In the genomic region with DNA sequence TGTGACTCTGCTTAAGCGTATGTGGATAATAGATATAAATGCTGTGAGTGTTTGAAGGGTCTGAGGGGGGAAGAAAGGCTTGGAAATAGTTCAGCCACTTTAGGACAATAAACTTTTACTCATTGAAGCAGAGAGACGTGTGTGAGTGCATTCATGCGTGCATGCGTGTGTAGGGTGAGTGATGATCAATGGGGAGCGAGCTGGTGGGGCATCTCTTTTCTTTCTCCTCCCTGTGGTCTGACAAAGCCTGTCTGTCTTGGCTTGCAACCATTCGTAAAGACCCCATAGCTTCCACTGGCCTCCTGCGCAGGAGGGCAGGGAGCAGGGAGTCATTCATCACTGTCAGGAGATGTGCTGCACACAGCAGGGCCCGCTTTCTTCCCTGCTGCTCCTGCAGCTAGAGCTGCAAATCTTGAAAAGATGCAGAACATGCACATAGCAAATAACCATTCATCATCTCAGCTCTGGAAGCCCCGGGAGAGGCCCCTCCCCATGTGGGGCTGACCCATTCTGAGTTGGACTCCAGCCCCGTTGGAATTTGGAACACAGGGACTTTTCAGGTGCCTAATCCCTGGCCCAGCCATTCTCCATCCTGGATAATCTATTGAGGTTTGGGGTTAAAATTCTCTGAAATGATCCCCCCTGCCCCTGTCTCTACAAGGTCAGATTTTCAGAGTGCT, we compare ENCODE assay signal across 18 cellular contexts.
DNase-seq lines count a peak whose midpoint lies in the region; ATAC-seq and TF ChIP-seq lines count a peak whose summit lies in the region.
"Had no signal": no experiment of that assay in that cellular context is flagged by ENCODE, and none has a peak within 500 bp of the region (broad histone marks: within the 10 kb centered on the region; RNA-seq: fewer than 3 reads in every experiment).

No MANE protein-coding gene starts in this region.

- peak overlapping the region; percentile 34 for H3K27ac Mint-ChIP-seq in type B pancreatic cell
- H3K27ac Mint-ChIP-seq in T-cell: no peak overlapping the region
- H3K27ac Mint-ChIP-seq: CD4-positive, alpha-beta T cell; H9 had no signal

- TF ChIP-seq CTCF in breast epithelium (IDR thresholded peaks at IDR 0.05) (no peak), mammary epithelial cell (conservative IDR thresholded peaks at IDR 0.05 in 1 of 2, IDR thresholded peaks at IDR 0.05 in 1 of 2; ENCODE audit: extremely low read depth in 1 of 2, insufficient read depth in 1 of 2, low read depth in 1 of 2, low read length in 2 of 2) (no peak), SK-N-SH (IDR thresholded peaks at IDR 0.05) (no peak), type B pancreatic cell (conservative IDR thresholded peaks at IDR 0.05) (no peak), upper lobe of left lung (IDR thresholded peaks at IDR 0.05) (no peak)

- no peaks in the 10 kb centered on the region for H3K9me2 ChIP-seq in SK-N-SH

- H4K20me1 ChIP-seq in mammary epithelial cell (ENCODE audit: insufficient read depth, low read length) (no peaks in the 10 kb centered on the region), SK-N-SH (ENCODE audit: insufficient read depth) (no peaks in the 10 kb centered on the region)

- H3K27me3 Mint-ChIP-seq in type B pancreatic cell (no peaks in the 10 kb centered on the region), T-cell (peaks cover 0 to 4% of the 10 kb centered on the region in 2 donors)
- H3K27me3 Mint-ChIP-seq: CD4-positive, alpha-beta T cell had no signal

- H3K4me2 ChIP-seq in mammary epithelial cell (ENCODE audit: insufficient read depth, low read depth, low read length): no peak overlapping the region
- H3K4me2 ChIP-seq in SK-N-SH: no peak overlapping the region

- H3K36me3 Mint-ChIP-seq in type B pancreatic cell (peaks cover 16% of the 10 kb centered on the region), T-cell (no peaks in the 10 kb centered on the region)

- peaks cover 58% of the 10 kb centered on the region for H3K4me1 Mint-ChIP-seq in type B pancreatic cell (ENCODE audit: unreplicated experiment)
- no peaks in the 10 kb centered on the region for H3K4me1 Mint-ChIP-seq in T-cell

- H3K9me3 ChIP-seq in breast epithelium: no peaks in the 10 kb centered on the region
- H3K9me3 ChIP-seq in mammary epithelial cell (replicated peaks; ENCODE audit: insufficient read depth, low read length): no peaks in the 10 kb centered on the region
- H3K9me3 ChIP-seq in SK-N-SH: no peaks in the 10 kb centered on the region
- no peaks in the 10 kb centered on the region for H3K9me3 ChIP-seq in upper lobe of left lung
- H3K9me3 ChIP-seq: upper lobe of right lung had no signal

- no peaks in the 10 kb centered on the region for H3K36me3 ChIP-seq in breast epithelium
- no peaks in the 10 kb centered on the region for H3K36me3 ChIP-seq in mammary epithelial cell (ENCODE audit: insufficient read depth, low read length)
- H3K36me3 ChIP-seq in SK-N-SH (replicated peaks in 1 of 2; ENCODE audit: control insufficient read depth in 1 of 2, insufficient read depth in 2 of 2, low read length in 1 of 2): no peaks in the 10 kb centered on the region
- H3K36me3 ChIP-seq in upper lobe of left lung: no peaks in the 10 kb centered on the region
- H3K36me3 ChIP-seq: upper lobe of right lung had no signal

- in situ Hi-C loops in mammary epithelial cell (cut with MboI; ENCODE audit: low sequenced_read_pairs in 2 of 2): no loop called here

- H3K79me2 ChIP-seq in mammary epithelial cell (ENCODE audit: insufficient read depth, low read length) (no peaks in the 10 kb centered on the region), SK-N-SH (ENCODE audit: insufficient read depth) (no peaks in the 10 kb centered on the region)

- TF ChIP-seq EP300 in SK-N-SH (IDR thresholded peaks at IDR 0.05; ENCODE audit: borderline replicate concordance in 1 of 2, low read depth in 1 of 2, low read length in 1 of 2) (no peak), upper lobe of left lung (IDR thresholded peaks at IDR 0.05) (no peak)

- peak overlapping the region; percentile 51 for H3K4me3 Mint-ChIP-seq in type B pancreatic cell
- no peak overlapping the region for H3K4me3 Mint-ChIP-seq in T-cell
- H3K4me3 Mint-ChIP-seq: CD4-positive, alpha-beta T cell; H9 had no signal

- intact Hi-C loops in breast epithelium (cut with DNase I; ENCODE audit: low total_unique reads): no loop called here
- intact Hi-C loops in mammary epithelial cell (cut with micrococcal nuclease): no loop called here

- DNase-seq in breast epithelium (ENCODE audit: low spot score in 2 of 2) (no peak), mammary epithelial cell (no peak), SK-N-SH (no peak), kidney glomerular epithelial cell (lab: John Stamatoyannopoulos, UW) (peak; percentile 59), type B pancreatic cell (ENCODE audit: extremely low spot score, unreplicated experiment) (no peak), DMS53 treated with DMSO at 0.1 percent for 48 hours (lab: John Stamatoyannopoulos, UW; ENCODE audit: unreplicated experiment) (no peak), upper lobe of left lung (no peak), T-cell (no peak)
- DNase-seq: activated effector memory CD4-positive, alpha-beta T cell treated with anti-CD3 and anti-CD28 coated beads, Interleukin-2, amount 50 U/mL, for 16 hours; amniotic stem cell; CD4-positive, alpha-beta T cell; H9; kidney; NCI-H1048; stimulated activated naive CD4-positive, alpha-beta T cell; upper lobe of right lung had no signal

- H3K27ac ChIP-seq in breast epithelium: peak overlapping the region; percentile 64 to 92
- H3K27ac ChIP-seq in mammary epithelial cell (ENCODE audit: insufficient read depth, low read depth, low read length): no peak overlapping the region
- H3K27ac ChIP-seq in SK-N-SH (ENCODE audit: low read depth in 2 of 2, low read length in 1 of 2): peak overlapping the region in 1 of 2 experiments; percentile 11; a peak in 1 of 4 replicates
- H3K27ac ChIP-seq in upper lobe of left lung: no peak overlapping the region
- H3K27ac ChIP-seq: parathyroid adenoma, upper lobe of right lung had no signal

- H3K9ac ChIP-seq in mammary epithelial cell (ENCODE audit: insufficient read depth, low read length) (no peak overlapping the region), SK-N-SH (no peak overlapping the region)
- H3K9ac ChIP-seq: parathyroid adenoma had no signal

- H2AFZ ChIP-seq in mammary epithelial cell (ENCODE audit: low read depth, low read length): no peak overlapping the region
- no peak overlapping the region for H2AFZ ChIP-seq in SK-N-SH (ENCODE audit: low read depth)
- H2AFZ ChIP-seq: parathyroid adenoma had no signal

- H3K4me3 ChIP-seq in breast epithelium (no peak overlapping the region), mammary epithelial cell (replicated peaks in 1 of 3; ENCODE audit: insufficient read depth in 1 of 3, low read depth in 2 of 3, low read length in 3 of 3) (no peak overlapping the region), SK-N-SH (ENCODE audit: low read depth in 2 of 2, low read length in 1 of 2) (no peak overlapping the region), upper lobe of left lung (no peak overlapping the region)
- H3K4me3 ChIP-seq: upper lobe of right lung had no signal

- H3F3A ChIP-seq in SK-N-SH (replicated peaks; ENCODE audit: insufficient read depth): no peaks in the 10 kb centered on the region

- TF ChIP-seq POLR2A in breast epithelium (IDR thresholded peaks at IDR 0.05) (no peak), upper lobe of left lung (IDR thresholded peaks at IDR 0.05) (no peak)

- 88% methylated on average over 9 of the region's 10 CpGs for WGBS in mammary epithelial cell (ENCODE audit: low coverage, missing lambda C conversion rate)
- 73% methylated on average over 9 of the region's 10 CpGs for WGBS in SK-N-SH (ENCODE audit: low lambda C conversion rate)
- WGBS in upper lobe of left lung, 2 donors: 86 to 92% methylated on average over 8 to 10 of the region's 10 CpGs

- H3K27me3 ChIP-seq in breast epithelium (no peaks in the 10 kb centered on the region), mammary epithelial cell (ENCODE audit: insufficient read depth, low read length) (no peaks in the 10 kb centered on the region), SK-N-SH (ENCODE audit: insufficient read depth) (no peaks in the 10 kb centered on the region), upper lobe of left lung (no peaks in the 10 kb centered on the region)
- H3K27me3 ChIP-seq: upper lobe of right lung had no signal

- CTCF ChIA-PET in mammary epithelial cell (lab: Charles Lee; ENCODE audit: low non-redundant PET): no interaction called here
- CTCF ChIA-PET in SK-N-SH (lab: Yijun Ruan, JAX): interaction anchor here (1.7 kb wide), 1 partner anchor 12 kb away, joined by 4 read pairs; no protein-coding TSS in a partner anchor
- CTCF ChIA-PET in T-cell (lab: Charles Lee): no interaction called here

- H3K4me1 ChIP-seq in breast epithelium (peaks cover 10 to 12% of the 10 kb centered on the region in 2 donors), mammary epithelial cell (ENCODE audit: insufficient read depth, low read length) (no peaks in the 10 kb centered on the region), SK-N-SH (ENCODE audit: control insufficient read depth in 1 of 2, insufficient read depth in 2 of 2, low read depth in 1 of 2, low read length in 1 of 2) (peaks cover 0 to 37% of the 10 kb centered on the region in 2 experiments; a peak in 1 of 4 replicates), upper lobe of left lung (peaks cover 0 to 5% (median 0%) of the 10 kb centered on the region in 4 donors)
- H3K4me1 ChIP-seq: upper lobe of right lung had no signal

- no TSS peak for BruUV-seq in mammary epithelial cell (replicated peaks; lab: Mats Ljungman, UMichigan)

- ATAC-seq in upper lobe of left lung (ENCODE audit: low FRiP score in 2 of 2) (no peak), T-cell (replicated peaks in 1 of 4) (no peak)
- ATAC-seq: esophagus mucosa, upper lobe of right lung had no signal

- H3K9me3 Mint-ChIP-seq in type B pancreatic cell (no peaks in the 10 kb centered on the region), T-cell (no peaks in the 10 kb centered on the region)
- H3K9me3 Mint-ChIP-seq: CD4-positive, alpha-beta T cell; H9 had no signal

- no peak for TF ChIP-seq RAD21 in SK-N-SH (IDR thresholded peaks at IDR 0.05; ENCODE audit: low read length)

- POLR2A ChIA-PET in SK-N-SH (lab: Yijun Ruan, JAX) (no interaction called here), T-cell (lab: Charles Lee) (no interaction called here)

- dilution Hi-C loops in mammary epithelial cell (cut with HindIII; ENCODE audit: low sequenced_read_pairs): no loop called here

TF ChIP-seq in SK-N-SH, 30 proteins besides CTCF, POLR2A, EP300 and RAD21 (continues in another document):
- TF ChIP-seq YY1 (IDR thresholded peaks at IDR 0.05; ENCODE audit: low read depth) (no peak), FOSL2 (IDR thresholded peaks at IDR 0.05; ENCODE audit: borderline replicate concordance, low read depth) (no peak), TCF12 (IDR thresholded peaks at IDR 0.05) (no peak)
- TF ChIP-seq, protein P1, sequence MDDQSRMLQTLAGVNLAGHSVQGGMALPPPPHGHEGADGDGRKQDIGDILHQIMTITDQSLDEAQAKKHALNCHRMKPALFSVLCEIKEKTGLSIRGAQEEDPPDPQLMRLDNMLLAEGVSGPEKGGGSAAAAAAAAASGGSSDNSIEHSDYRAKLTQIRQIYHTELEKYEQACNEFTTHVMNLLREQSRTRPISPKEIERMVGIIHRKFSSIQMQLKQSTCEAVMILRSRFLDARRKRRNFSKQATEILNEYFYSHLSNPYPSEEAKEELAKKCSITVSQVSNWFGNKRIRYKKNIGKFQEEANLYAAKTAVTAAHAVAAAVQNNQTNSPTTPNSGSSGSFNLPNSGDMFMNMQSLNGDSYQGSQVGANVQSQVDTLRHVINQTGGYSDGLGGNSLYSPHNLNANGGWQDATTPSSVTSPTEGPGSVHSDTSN (IDR thresholded peaks at IDR 0.05): peak; percentile 63

Comparison
In these comparisons a context has a peak if more than half of its experiments do, and no peak if none do; other contexts are left out.
1. H3K27ac ChIP-seq: peak in breast epithelium (2 of 2); none in mammary epithelial cell (single experiment) and upper lobe of left lung (0 of 4).